16 cellular contexts compared by ENCODE assay signal in the genomic region with DNA sequence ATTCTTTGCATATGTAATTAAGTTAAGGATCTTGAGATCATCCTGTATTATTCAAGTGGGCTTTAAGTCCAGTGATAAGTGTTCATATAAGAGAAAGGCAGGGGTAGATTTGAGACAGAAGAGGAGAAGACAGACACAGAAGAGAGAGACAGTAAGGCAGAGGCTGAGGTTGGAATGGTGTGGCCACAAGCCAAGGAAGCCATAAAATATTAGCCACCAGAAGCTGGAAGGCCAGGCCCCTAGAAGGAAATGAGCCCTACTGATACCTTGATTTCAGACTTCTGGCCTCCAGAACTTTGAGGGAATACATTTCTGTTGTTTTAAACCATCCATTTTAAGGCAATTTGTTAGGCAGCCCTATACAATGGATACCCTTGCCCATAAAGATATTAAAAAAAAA.
DNase-seq lines count a peak whose midpoint lies in the region; ATAC-seq and TF ChIP-seq lines count a peak whose summit lies in the region.
"Had no signal": no experiment of that assay in that cellular context is flagged by ENCODE, and none has a peak within 500 bp of the region (broad histone marks: within the 10 kb centered on the region; RNA-seq: fewer than 3 reads in every experiment).

No MANE protein-coding gene starts in this region.

- no peak for TF ChIP-seq POLR2A in GM18505 (IDR thresholded peaks at IDR 0.05; ENCODE audit: borderline replicate concordance, extremely low read depth, insufficient read depth, insufficient read length)

- intact Hi-C loops in activated T-helper 1 cell treated with anti-CD3 and anti-CD28 coated beads, Interleukin-12 subunit alpha, Interleukin-12 subunit beta, Interleukin-2, Interleukin-4 antibody, amounts not matched to agents 30 ng/mL and 10 ng/mL and 1 ng/mL, durations not matched to agents 14 hours and 24 hours and 36 hours (cut with micrococcal nuclease) = loop anchor here (5.0 kb wide), 1 partner anchor 543 kb away; no protein-coding TSS in a partner anchor

- no peaks in the 10 kb centered on the region for H3K36me3 Mint-ChIP-seq in activated T-helper 1 cell treated with anti-CD3 and anti-CD28 coated beads, Interleukin-12 subunit alpha, Interleukin-12 subunit beta, Interleukin-2, Interleukin-4 antibody, amounts not matched to agents 30 ng/mL and 10 ng/mL and 1 ng/mL, durations not matched to agents 14 hours and 24 hours and 36 hours (ENCODE audit: low read depth)
- H3K36me3 Mint-ChIP-seq: CD4-positive, CD25-positive, alpha-beta regulatory T cell; CD8-positive, alpha-beta memory T cell had no signal

- no peaks in the 10 kb centered on the region for H3K9me3 Mint-ChIP-seq in activated T-helper 1 cell treated with anti-CD3 and anti-CD28 coated beads, Interleukin-12 subunit alpha, Interleukin-12 subunit beta, Interleukin-2, Interleukin-4 antibody, amounts not matched to agents 30 ng/mL and 10 ng/mL and 1 ng/mL, durations not matched to agents 14 hours and 24 hours and 36 hours
- H3K9me3 Mint-ChIP-seq: CD4-positive, CD25-positive, alpha-beta regulatory T cell; CD8-positive, alpha-beta memory T cell had no signal

- ATAC-seq in GM18505 (IDR thresholded peaks at IDR 0.05; ENCODE audit: unreplicated experiment) = no peak
- ATAC-seq: GM12878, GM23338 had no signal

- H3K27ac Mint-ChIP-seq in activated T-helper 1 cell treated with anti-CD3 and anti-CD28 coated beads, Interleukin-12 subunit alpha, Interleukin-12 subunit beta, Interleukin-2, Interleukin-4 antibody, amounts not matched to agents 30 ng/mL and 10 ng/mL and 1 ng/mL, durations not matched to agents 14 hours and 24 hours and 36 hours = no peak overlapping the region
- H3K27ac Mint-ChIP-seq: CD4-positive, CD25-positive, alpha-beta regulatory T cell; CD8-positive, alpha-beta memory T cell; GM23338 had no signal

- no peak overlapping the region for H3K4me3 Mint-ChIP-seq in activated T-helper 1 cell treated with anti-CD3 and anti-CD28 coated beads, Interleukin-12 subunit alpha, Interleukin-12 subunit beta, Interleukin-2, Interleukin-4 antibody, amounts not matched to agents 30 ng/mL and 10 ng/mL and 1 ng/mL, durations not matched to agents 14 hours and 24 hours and 36 hours
- H3K4me3 Mint-ChIP-seq: CD4-positive, CD25-positive, alpha-beta regulatory T cell; CD8-positive, alpha-beta memory T cell; GM23338 had no signal

- peaks cover 22% of the 10 kb centered on the region for H3K27me3 Mint-ChIP-seq in activated T-helper 1 cell treated with anti-CD3 and anti-CD28 coated beads, Interleukin-12 subunit alpha, Interleukin-12 subunit beta, Interleukin-2, Interleukin-4 antibody, amounts not matched to agents 30 ng/mL and 10 ng/mL and 1 ng/mL, durations not matched to agents 14 hours and 24 hours and 36 hours (ENCODE audit: insufficient read depth)

- no peaks in the 10 kb centered on the region for H3K4me1 Mint-ChIP-seq in activated T-helper 1 cell treated with anti-CD3 and anti-CD28 coated beads, Interleukin-12 subunit alpha, Interleukin-12 subunit beta, Interleukin-2, Interleukin-4 antibody, amounts not matched to agents 30 ng/mL and 10 ng/mL and 1 ng/mL, durations not matched to agents 14 hours and 24 hours and 36 hours (ENCODE audit: low read depth)

- DNase-seq in EH (ENCODE audit: low read depth) = peak; percentile 58
- peak; percentile 45 for DNase-seq in LoVo (ENCODE audit: low spot score)
- DNase-seq in myocyte (ENCODE audit: low read depth) = peak; percentile 33
- no peak for DNase-seq in NCI-H345 (lab: John Stamatoyannopoulos, UW)
- no peak for DNase-seq in activated T-helper 1 cell treated with anti-CD3 and anti-CD28 coated beads, Interleukin-12 subunit alpha, Interleukin-12 subunit beta, Interleukin-2, Interleukin-4 antibody, amounts not matched to agents 30 ng/mL and 10 ng/mL and 1 ng/mL, durations not matched to agents 14 hours and 24 hours and 36 hours (ENCODE audit: low spot score)
- DNase-seq: BE2C; C1 segment of cervical spinal cord; CD4-positive, CD25-positive, alpha-beta regulatory T cell; CD8-positive, alpha-beta memory T cell; COR-L47; DMS 273 treated with DMSO at 0.1 percent for 48 hours; DMS53; GF-D8 had no signal

Comparison
In these comparisons a context has a peak if more than half of its experiments do, and no peak if none do; other contexts are left out.
1. DNase-seq: peak in EH (single experiment), LoVo (single experiment) and myocyte (single experiment); none in NCI-H345 (single experiment) and activated T-helper 1 cell treated with anti-CD3 and anti-CD28 coated beads, Interleukin-12 subunit alpha, Interleukin-12 subunit beta, Interleukin-2, Interleukin-4 antibody, amounts not matched to agents 30 ng/mL and 10 ng/mL and 1 ng/mL, durations not matched to agents 14 hours and 24 hours and 36 hours (single experiment).